28 cellular contexts compared by ENCODE assay signal in genomic region chr1:89306273-89306672, GRCh38. TPM values are rescaled to one million over a fixed set of nuclear protein-coding genes. Genes with fewer than 3 reads are reported as not detected.
"Had no signal": no experiment of that assay in that cellular context is flagged by ENCODE, and none has a peak within 500 bp of the region (broad histone marks: within the 10 kb centered on the region; RNA-seq: fewer than 3 reads in every experiment).

No MANE protein-coding gene starts in this region.

- H3K36me3 ChIP-seq: esophagus squamous epithelium, heart left ventricle, right lobe of liver, transverse colon had no signal

- DNase-seq: activated CD4-positive, alpha-beta T cell treated with anti-CD3 and anti-CD28 coated beads, Interleukin-2, amount 50 U/mL, for 1 hour; activated effector memory CD4-positive, alpha-beta T cell treated with anti-CD3 and anti-CD28 coated beads, Interleukin-2, amount 50 U/mL, for 16 hours; activated naive CD8-positive, alpha-beta T cell treated with anti-CD3 and anti-CD28 coated beads, Interleukin-2, amount 10 ng/mL, durations not matched to agents 7 days and 5 days; activated T-cell treated with anti-CD3 and anti-CD28 coated beads, Interleukin-2, amount 50 U/mL, for 48 hours; amygdala; caudate nucleus; dorsolateral prefrontal cortex; effector memory CD8-positive, alpha-beta T cell; esophagus squamous epithelium; heart left ventricle; islet precursor cell; left colon; mesenchymal stem cell; occipital lobe; posterior cingulate gyrus; right lobe of liver; SK-N-SH; stimulated activated CD8-positive, alpha-beta memory T cell treated with anti-CD3 and anti-CD28 coated beads, Interleukin-4, amount 100 ng/mL, for 48 hours; stimulated activated naive B cell treated with anti-CD40 and anti-IgM and Interleukin-4, amounts not matched to agents 10 μg/mL and 1 μg/mL and 100 μg/mL, for 72 hours; transverse colon had no signal

- ATAC-seq: activated CD4-positive, CD25-positive, alpha-beta regulatory T cell treated with anti-CD3 and anti-CD28 coated beads, Interleukin-2, amount 50 U/mL, for 24 hours; effector memory CD8-positive, alpha-beta T cell; heart left ventricle; left colon; stimulated activated naive B cell treated with anti-CD40 and anti-IgM and Interleukin-4, amounts not matched to agents 10 μg/mL and 1 μg/mL and 100 μg/mL, for 72 hours had no signal

- H3K4me2 ChIP-seq: SK-N-SH had no signal

- H3K9ac ChIP-seq: SK-N-SH had no signal

- H3K4me3 ChIP-seq: dorsolateral prefrontal cortex, esophagus squamous epithelium, heart left ventricle, right lobe of liver, skin epidermis, transverse colon had no signal

- H3K27me3 ChIP-seq: dorsolateral prefrontal cortex, esophagus squamous epithelium, heart left ventricle, right lobe of liver, transverse colon had no signal

- H3K27me3 Mint-ChIP-seq: activated naive CD8-positive, alpha-beta T cell treated with anti-CD3 and anti-CD28 coated beads, Interleukin-2, amount 10 ng/mL, durations not matched to agents 7 days and 5 days; effector memory CD8-positive, alpha-beta T cell had no signal

- H3K9me3 ChIP-seq: esophagus squamous epithelium, right lobe of liver, SK-N-SH, transverse colon had no signal

- FAIRE-seq: endothelial cell of umbilical vein, urothelium cell line had no signal

- H3K27ac Mint-ChIP-seq: effector memory CD8-positive, alpha-beta T cell; T-helper 2 cell treated with Interferon-gamma antibody and Interleukin-4, amounts not matched to agents 5 μg/mL and 100 μg/mL, for 36 hours had no signal

- H3K27ac ChIP-seq: dorsolateral prefrontal cortex, esophagus squamous epithelium, heart left ventricle, right lobe of liver, skin epidermis, transverse colon, VCaP had no signal

- H3K4me3 Mint-ChIP-seq: activated naive CD8-positive, alpha-beta T cell treated with anti-CD3 and anti-CD28 coated beads, Interleukin-2, amount 10 ng/mL, durations not matched to agents 7 days and 5 days; effector memory CD8-positive, alpha-beta T cell; stimulated activated naive B cell treated with anti-CD40 and anti-IgM and Interleukin-4, amounts not matched to agents 10 μg/mL and 1 μg/mL and 100 μg/mL, for 72 hours; T-helper 2 cell treated with Interferon-gamma antibody and Interleukin-4, amounts not matched to agents 5 μg/mL and 100 μg/mL, for 36 hours had no signal

RNA-seq across cellular contexts. Expression of gene GBP5, which starts 33.6 kb away (rescaled TPM):
- total RNA-seq: myocyte had no signal
- polyA plus RNA-seq: endothelial cell of umbilical vein, neural cell had no signal

RNA-seq across cellular contexts. Expression of gene GBP6, which starts 57.6 kb away (rescaled TPM):
- total RNA-seq: endothelial cell of umbilical vein, left colon, transverse colon had no signal
- polyA plus RNA-seq: endothelial cell of umbilical vein, neural cell, SK-N-SH had no signal
